Comparison of ENCODE assay signal across 17 cellular contexts in the genomic region with DNA sequence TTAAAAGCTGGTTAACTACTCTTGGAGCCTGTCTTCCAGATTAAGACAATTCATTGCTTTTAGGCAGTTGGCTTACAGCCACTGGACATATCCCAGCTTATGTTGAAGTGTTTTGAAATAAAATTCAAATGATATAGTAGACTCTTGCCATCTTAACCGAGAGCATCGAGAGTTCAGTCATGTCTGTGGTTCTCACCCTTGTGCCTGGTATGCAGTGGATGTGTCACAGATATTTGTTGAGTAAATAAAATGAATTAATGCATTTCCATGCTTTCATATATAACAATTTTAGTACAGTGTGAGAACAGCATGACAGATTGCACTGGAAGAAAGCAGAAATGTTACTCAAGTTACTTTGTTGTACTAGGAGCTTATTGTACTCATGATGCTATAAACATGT.
DNase-seq lines count a peak whose midpoint lies in the region; ATAC-seq and TF ChIP-seq lines count a peak whose summit lies in the region.
"Had no signal": no experiment of that assay in that cellular context is flagged by ENCODE, and none has a peak within 500 bp of the region (broad histone marks: within the 10 kb centered on the region; RNA-seq: fewer than 3 reads in every experiment).

No MANE protein-coding gene starts in this region.

- TF ChIP-seq CTCF in AG09319 (IDR thresholded peaks at IDR 0.05; ENCODE audit: low read depth, low read length) (no peak), choroid plexus epithelial cell (conservative IDR thresholded peaks at IDR 0.05; ENCODE audit: low read depth, low read length) (no peak), lung (IDR thresholded peaks at IDR 0.05; ENCODE audit: control extremely low read depth, extremely low read depth) (no peak)
- no peak for TF ChIP-seq CTCF in activated CD8-positive, alpha-beta T cell treated with anti-CD3 and anti-CD28 coated beads for 36 hours (IDR thresholded peaks at IDR 0.05)

- H3K4me1 ChIP-seq in lung (ENCODE audit: control insufficient read depth in 2 of 2, insufficient read depth in 2 of 2, low read length in 2 of 2) = peaks cover 16 to 38% of the 10 kb centered on the region in 2 donors

- peaks cover 17% of the 10 kb centered on the region for H3K4me1 Mint-ChIP-seq in activated CD8-positive, alpha-beta T cell treated with anti-CD3 and anti-CD28 coated beads for 36 hours (ENCODE audit: low read depth)

- no peaks in the 10 kb centered on the region for H3K36me3 ChIP-seq in lung (ENCODE audit: control insufficient read depth in 2 of 2, insufficient read depth in 2 of 2, low read length in 2 of 2)
- H3K36me3 ChIP-seq: cardiac muscle cell had no signal

- H3K27ac Mint-ChIP-seq in activated CD8-positive, alpha-beta T cell treated with anti-CD3 and anti-CD28 coated beads for 36 hours = no peak overlapping the region
- H3K27ac Mint-ChIP-seq: activated CD4-positive, alpha-beta T cell treated with anti-CD3 and anti-CD28 coated beads for 36 hours; stimulated activated naive CD8-positive, alpha-beta T cell treated with anti-CD3 and anti-CD28 coated beads, Interleukin-15, Interleukin-2, amounts not matched to agents 100 ng/mL and 50 ng/mL, for 24 hours; T-helper 2 cell treated with Interferon-gamma antibody and Interleukin-4, amounts not matched to agents 5 μg/mL and 100 μg/mL, for 36 hours had no signal

- H3K9me3 Mint-ChIP-seq in activated CD8-positive, alpha-beta T cell treated with anti-CD3 and anti-CD28 coated beads for 36 hours = no peaks in the 10 kb centered on the region
- H3K9me3 Mint-ChIP-seq: effector memory CD8-positive, alpha-beta T cell; nephron progenitor cell; stimulated activated naive CD8-positive, alpha-beta T cell treated with anti-CD3 and anti-CD28 coated beads, Interleukin-15, Interleukin-2, amounts not matched to agents 100 ng/mL and 50 ng/mL, for 24 hours; T-helper 2 cell treated with Interferon-gamma antibody and Interleukin-4, amounts not matched to agents 5 μg/mL and 100 μg/mL, for 36 hours had no signal

- H3K4me3 ChIP-seq in choroid plexus epithelial cell (ENCODE audit: low read depth, low read length) = no peak overlapping the region
- H3K4me3 ChIP-seq in lung = no peak overlapping the region
- H3K4me3 ChIP-seq: cardiac muscle cell had no signal

- 61 to 84% methylated on average over 2 of the region's 2 CpGs for WGBS in lung, 2 donors

- H3K9me3 ChIP-seq in lung (ENCODE audit: control insufficient read depth in 2 of 2, insufficient read depth in 1 of 2, low read length in 1 of 2) = no peaks in the 10 kb centered on the region

- no peaks in the 10 kb centered on the region for H3K27me3 ChIP-seq in lung (ENCODE audit: control insufficient read depth, insufficient read depth)
- H3K27me3 ChIP-seq: cardiac muscle cell had no signal

- no peaks in the 10 kb centered on the region for H3K36me3 Mint-ChIP-seq in activated CD8-positive, alpha-beta T cell treated with anti-CD3 and anti-CD28 coated beads for 36 hours (ENCODE audit: low read depth)

- DNase-seq in AG09319 (ENCODE audit: extremely low read depth, low read depth) (peak; percentile 40), M059J (ENCODE audit: low read depth) (peak; percentile 65), choroid plexus epithelial cell (ENCODE audit: low read depth) (peak; percentile 90), lung (ENCODE audit: low spot score) (peak; percentile 25), NCI-H187 (lab: John Stamatoyannopoulos, UW) (no peak), DMS153 treated with DMSO at 0.1 percent for 48 hours (lab: John Stamatoyannopoulos, UW; ENCODE audit: unreplicated experiment) (no peak), NCI-H526 (lab: John Stamatoyannopoulos, UW) (no peak)
- DNase-seq in activated CD8-positive, alpha-beta T cell treated with anti-CD3 and anti-CD28 coated beads for 36 hours = no peak
- DNase-seq: activated CD4-positive, alpha-beta T cell treated with anti-CD3 and anti-CD28 coated beads for 36 hours; activated CD8-positive, alpha-beta memory T cell treated with anti-CD3 and anti-CD28 coated beads, Interleukin-2, amount 50 U/mL, for 4 hours; activated naive CD4-positive, alpha-beta T cell; effector memory CD8-positive, alpha-beta T cell; nephron progenitor cell; Right ventricle myocardium superior had no signal

- no peaks in the 10 kb centered on the region for H3K27me3 Mint-ChIP-seq in activated CD8-positive, alpha-beta T cell treated with anti-CD3 and anti-CD28 coated beads for 36 hours
- H3K27me3 Mint-ChIP-seq: activated CD4-positive, alpha-beta T cell treated with anti-CD3 and anti-CD28 coated beads for 36 hours; effector memory CD8-positive, alpha-beta T cell; stimulated activated naive CD8-positive, alpha-beta T cell treated with anti-CD3 and anti-CD28 coated beads, Interleukin-15, Interleukin-2, amounts not matched to agents 100 ng/mL and 50 ng/mL, for 24 hours had no signal

- CTCF ChIA-PET in activated CD8-positive, alpha-beta T cell treated with anti-CD3 and anti-CD28 coated beads for 36 hours (lab: Charles Lee) = interaction anchor here (1.9 kb wide), 1 partner anchor 8 kb away, joined by 8 read pairs; no protein-coding TSS in a partner anchor

- no peak overlapping the region for H3K4me3 Mint-ChIP-seq in activated CD8-positive, alpha-beta T cell treated with anti-CD3 and anti-CD28 coated beads for 36 hours
- H3K4me3 Mint-ChIP-seq: activated CD4-positive, alpha-beta T cell treated with anti-CD3 and anti-CD28 coated beads for 36 hours; effector memory CD8-positive, alpha-beta T cell; nephron progenitor cell; stimulated activated naive CD8-positive, alpha-beta T cell treated with anti-CD3 and anti-CD28 coated beads, Interleukin-15, Interleukin-2, amounts not matched to agents 100 ng/mL and 50 ng/mL, for 24 hours; T-helper 2 cell treated with Interferon-gamma antibody and Interleukin-4, amounts not matched to agents 5 μg/mL and 100 μg/mL, for 36 hours had no signal

- no peak for ATAC-seq in lung (ENCODE audit: insufficient read depth, low FRiP score)
- no peak for ATAC-seq in activated CD8-positive, alpha-beta T cell treated with anti-CD3 and anti-CD28 coated beads for 36 hours
- ATAC-seq: activated CD4-positive, alpha-beta T cell treated with anti-CD3 and anti-CD28 coated beads for 36 hours; effector memory CD8-positive, alpha-beta T cell had no signal

- POLR2A ChIA-PET in activated CD8-positive, alpha-beta T cell treated with anti-CD3 and anti-CD28 coated beads for 36 hours (lab: Charles Lee) = no interaction called here

- intact Hi-C loops in activated CD8-positive, alpha-beta T cell treated with anti-CD3 and anti-CD28 coated beads for 36 hours (cut with micrococcal nuclease) = no loop called here

- peak overlapping the region in 1 of 2 donors; percentile 56 for H3K27ac ChIP-seq in lung (ENCODE audit: low read depth in 1 of 2, low read length in 1 of 2)
- H3K27ac ChIP-seq: cardiac muscle cell had no signal

Comparison
In these comparisons a context has a peak if more than half of its experiments do, and no peak if none do; other contexts are left out.
1. DNase-seq: peak in AG09319 (single experiment), M059J (single experiment), choroid plexus epithelial cell (single experiment) and lung (single experiment); none in activated CD8-positive, alpha-beta T cell treated with anti-CD3 and anti-CD28 coated beads for 36 hours (single experiment), NCI-H187 (0 of 2), DMS153 treated with DMSO at 0.1 percent for 48 hours (single experiment) and NCI-H526 (0 of 2).